In genomic region chr2:110695146-110695898, GRCh38 we compare ENCODE assay signal across 10 cellular contexts. TPM values are rescaled to one million over a fixed set of nuclear protein-coding genes. Genes with fewer than 3 reads are reported as not detected.
DNase-seq lines count a peak whose midpoint lies in the region; ATAC-seq, FAIRE-seq and TF ChIP-seq lines count a peak whose summit lies in the region.
"Not testable (repeated sequence)": the region's sequence is repeated elsewhere in the genome, so short reads cannot be mapped to it uniquely, and the experiment has no call there.
"Had no signal": no experiment of that assay in that cellular context is flagged by ENCODE, and none has a peak within 500 bp of the region (broad histone marks: within the 10 kb centered on the region; RNA-seq: fewer than 3 reads in every experiment).

No MANE protein-coding gene starts in this region.

- H3K4me3 Mint-ChIP-seq in T-helper 2 cell treated with Interferon-gamma antibody and Interleukin-4, amounts not matched to agents 5 μg/mL and 100 μg/mL, for 36 hours; activated CD8-positive, alpha-beta T cell treated with anti-CD3 and anti-CD28 coated beads for 36 hours; endothelial cell (ENCODE audit: unreplicated experiment): not testable (repeated sequence)

- H3K18ac ChIP-seq in mesendoderm (ENCODE audit: low read length), result not testable (repeated sequence)

- peak overlapping the region; percentile 3 for H3K27ac Mint-ChIP-seq in T-helper 2 cell treated with Interferon-gamma antibody and Interleukin-4, amounts not matched to agents 5 μg/mL and 100 μg/mL, for 36 hours
- H3K27ac Mint-ChIP-seq in activated CD8-positive, alpha-beta T cell treated with anti-CD3 and anti-CD28 coated beads for 36 hours, result not testable (repeated sequence)
- H3K27ac Mint-ChIP-seq in endothelial cell (ENCODE audit: unreplicated experiment), result peak overlapping the region; percentile 85

- H3K27me3 Mint-ChIP-seq in T-helper 2 cell treated with Interferon-gamma antibody and Interleukin-4, amounts not matched to agents 5 μg/mL and 100 μg/mL, for 36 hours (ENCODE audit: low read depth), result peaks cover 23% of the 10 kb centered on the region
- H3K27me3 Mint-ChIP-seq in activated CD8-positive, alpha-beta T cell treated with anti-CD3 and anti-CD28 coated beads for 36 hours, result peaks cover 14% of the 10 kb centered on the region
- not testable (repeated sequence) for H3K27me3 Mint-ChIP-seq in endothelial cell (ENCODE audit: unreplicated experiment)

- H4K20me1 ChIP-seq in MM.1S (ENCODE audit: insufficient read depth, low read length); smooth muscle cell (ENCODE audit: low read depth): not testable (repeated sequence)

- not testable (repeated sequence) for H3K27me3 ChIP-seq in MM.1S (replicated peaks; ENCODE audit: insufficient read depth, low read length); mesendoderm (ENCODE audit: insufficient read depth, low read length, poor library complexity); smooth muscle cell (ENCODE audit: low read depth)

- H3K79me2 ChIP-seq in MM.1S (ENCODE audit: low read length); mesendoderm (ENCODE audit: control insufficient read depth, insufficient read depth, low read length); smooth muscle cell (ENCODE audit: low read depth): not testable (repeated sequence)

- H2BK120ac ChIP-seq in mesendoderm (ENCODE audit: low read depth, low read length), result not testable (repeated sequence)

- H3K36me3 ChIP-seq in MM.1S (replicated peaks; ENCODE audit: insufficient read depth, low read length); mesendoderm (ENCODE audit: control insufficient read depth, insufficient read depth, low read length); smooth muscle cell (ENCODE audit: low read depth): not testable (repeated sequence)

- not testable (repeated sequence) for H3K4ac ChIP-seq in mesendoderm (ENCODE audit: low read depth, low read length)

- not testable (repeated sequence) for H4K8ac ChIP-seq in mesendoderm (ENCODE audit: low read depth, low read length)

- DNase-seq in GM18507 (ENCODE audit: extremely low spot score, insufficient read length, low read depth); T-helper 2 cell treated with Interferon-gamma antibody and Interleukin-4, amounts not matched to agents 5 μg/mL and 100 μg/mL, for 36 hours (ENCODE audit: low spot score); activated CD8-positive, alpha-beta T cell treated with anti-CD3 and anti-CD28 coated beads for 36 hours; endothelial cell (ENCODE audit: low spot score); smooth muscle cell (lab: John Stamatoyannopoulos, UW; ENCODE audit: unreplicated experiment): not testable (repeated sequence)
- DNase-seq in MM.1S, result peak; percentile 3
- peak; percentile 67 for DNase-seq in NCI-H69 (lab: John Stamatoyannopoulos, UW)
- peak; percentile 36 for DNase-seq in mesendoderm

- TF ChIP-seq CTCF in MM.1S (IDR thresholded peaks at IDR 0.05; ENCODE audit: low read length); activated CD8-positive, alpha-beta T cell treated with anti-CD3 and anti-CD28 coated beads for 36 hours (IDR thresholded peaks at IDR 0.05); endothelial cell (IDR thresholded peaks at IDR 0.05; ENCODE audit: unreplicated experiment); smooth muscle cell (IDR thresholded peaks at IDR 0.05; ENCODE audit: borderline replicate concordance, insufficient read depth, poor library complexity, severe bottlenecking): not testable (repeated sequence)

- H3K9me3 Mint-ChIP-seq in T-helper 2 cell treated with Interferon-gamma antibody and Interleukin-4, amounts not matched to agents 5 μg/mL and 100 μg/mL, for 36 hours; activated CD8-positive, alpha-beta T cell treated with anti-CD3 and anti-CD28 coated beads for 36 hours; endothelial cell (ENCODE audit: unreplicated experiment): not testable (repeated sequence)

- not testable (repeated sequence) for H3K4me2 ChIP-seq in MM.1S (ENCODE audit: low read depth, low read length); mesendoderm (ENCODE audit: low read length); smooth muscle cell

- no CpG with 5 or more reads among the region's 5 CpGs for WGBS in mesendoderm (ENCODE audit: extremely low coverage, insufficient coverage, low lambda C conversion rate)
- 28% methylated on average over 5 of the region's 5 CpGs for WGBS in smooth muscle cell (ENCODE audit: low lambda C conversion rate)

- intact Hi-C loops in activated CD8-positive, alpha-beta T cell treated with anti-CD3 and anti-CD28 coated beads for 36 hours (cut with micrococcal nuclease), result not testable (repeated sequence)

- POLR2A ChIA-PET in activated CD8-positive, alpha-beta T cell treated with anti-CD3 and anti-CD28 coated beads for 36 hours (lab: Charles Lee), result not testable (repeated sequence)

- not testable (repeated sequence) for H3K79me1 ChIP-seq in mesendoderm (ENCODE audit: low read length)

- H3K4me1 Mint-ChIP-seq in T-helper 2 cell treated with Interferon-gamma antibody and Interleukin-4, amounts not matched to agents 5 μg/mL and 100 μg/mL, for 36 hours (ENCODE audit: low read depth); activated CD8-positive, alpha-beta T cell treated with anti-CD3 and anti-CD28 coated beads for 36 hours (ENCODE audit: low read depth): not testable (repeated sequence)
- H3K4me1 Mint-ChIP-seq in endothelial cell (ENCODE audit: unreplicated experiment), result peaks cover 16% of the 10 kb centered on the region

- FAIRE-seq in GM18507 (lab: Jason Lieb, UNC), result peak; percentile 71

- not testable (repeated sequence) for H3K56ac ChIP-seq in mesendoderm (ENCODE audit: low read length)

- not testable (repeated sequence) for H4K5ac ChIP-seq in mesendoderm (ENCODE audit: low read length)

- H3K9me3 ChIP-seq in MM.1S (replicated peaks; ENCODE audit: insufficient read depth, low read length); smooth muscle cell (replicated peaks; ENCODE audit: low read depth): not testable (repeated sequence)

- not testable (repeated sequence) for H3K9ac ChIP-seq in MM.1S (ENCODE audit: low read length); mesendoderm (ENCODE audit: low read length); smooth muscle cell (ENCODE audit: low read depth)

- not testable (repeated sequence) for H2AFZ ChIP-seq in MM.1S (ENCODE audit: low read length)
- peak overlapping the region; percentile 81 for H2AFZ ChIP-seq in smooth muscle cell (ENCODE audit: low read depth)

- not testable (repeated sequence) for H3K23ac ChIP-seq in mesendoderm (ENCODE audit: low read length)

- not testable (repeated sequence) for H2BK5ac ChIP-seq in mesendoderm (ENCODE audit: low read length)

- not testable (repeated sequence) for H3K27ac ChIP-seq in MM.1S (ENCODE audit: low read length); mesendoderm (ENCODE audit: low read depth, low read length); smooth muscle cell (ENCODE audit: low read depth)

- CTCF ChIA-PET in activated CD8-positive, alpha-beta T cell treated with anti-CD3 and anti-CD28 coated beads for 36 hours (lab: Charles Lee), result not testable (repeated sequence)

- not testable (repeated sequence) for H2BK15ac ChIP-seq in mesendoderm (replicated peaks; ENCODE audit: low read depth)

- ATAC-seq in activated CD8-positive, alpha-beta T cell treated with anti-CD3 and anti-CD28 coated beads for 36 hours, result peak; percentile 64

- not testable (repeated sequence) for H3K4me1 ChIP-seq in MM.1S (ENCODE audit: low read length); mesendoderm (ENCODE audit: control insufficient read depth, low read depth, low read length); smooth muscle cell (ENCODE audit: low read depth)

- H3K4me3 ChIP-seq in MM.1S (ENCODE audit: low read length); mesendoderm (ENCODE audit: low read length); smooth muscle cell: not testable (repeated sequence)

- not testable (repeated sequence) for H3F3A ChIP-seq in MM.1S (ENCODE audit: insufficient read depth, low read length); smooth muscle cell (ENCODE audit: low read depth)

- H3K36me3 Mint-ChIP-seq in T-helper 2 cell treated with Interferon-gamma antibody and Interleukin-4, amounts not matched to agents 5 μg/mL and 100 μg/mL, for 36 hours (ENCODE audit: low read depth); activated CD8-positive, alpha-beta T cell treated with anti-CD3 and anti-CD28 coated beads for 36 hours (ENCODE audit: low read depth); endothelial cell (ENCODE audit: low read depth, unreplicated experiment): not testable (repeated sequence)

- not testable (repeated sequence) for H2AK5ac ChIP-seq in mesendoderm (ENCODE audit: low read length)

- not testable (repeated sequence) for H3K9me2 ChIP-seq in MM.1S (replicated peaks; ENCODE audit: insufficient read depth, low read length)

RNA-seq across cellular contexts. Expression of gene BUB1, which starts 17.5 kb away (rescaled TPM):
- total RNA-seq in activated CD8-positive, alpha-beta T cell treated with anti-CD3 and anti-CD28 coated beads for 36 hours, result 100 to 1,000 TPM; 102 to 111 TPM
- total RNA-seq in endothelial cell (ENCODE audit: unreplicated experiment) (12.5 TPM), smooth muscle cell (18.6 and 20.8 TPM in 2 replicates)
- polyA plus RNA-seq in mesendoderm (2013, experiment 1 of 2), result 79.4 TPM
- polyA plus RNA-seq in mesendoderm (2013, experiment 2 of 2), result 74.5 TPM
- 8.6 and 9.1 TPM in 2 replicates for polyA plus RNA-seq in smooth muscle cell

RNA-seq across cellular contexts. Expression of gene ACOXL, which starts 37.1 kb away (rescaled TPM):
- under 1 TPM; 0.14 to 0.56 TPM for total RNA-seq in activated CD8-positive, alpha-beta T cell treated with anti-CD3 and anti-CD28 coated beads for 36 hours
- 0.44 TPM for total RNA-seq in endothelial cell (ENCODE audit: unreplicated experiment)
- 1.3 TPM for polyA plus RNA-seq in mesendoderm (2013, experiment 1 of 2)
- 1.3 TPM for polyA plus RNA-seq in mesendoderm (2013, experiment 2 of 2)
- total RNA-seq in smooth muscle cell, result not detected in 2 replicates
- 0.18 TPM in 1 of 2 replicates, not detected in the other for polyA plus RNA-seq in smooth muscle cell
- total RNA-seq: CD4-positive, CD25-positive, alpha-beta regulatory T cell; LHCN-M2 had no signal
